10 cellular contexts compared by ENCODE assay signal in the genomic region with DNA sequence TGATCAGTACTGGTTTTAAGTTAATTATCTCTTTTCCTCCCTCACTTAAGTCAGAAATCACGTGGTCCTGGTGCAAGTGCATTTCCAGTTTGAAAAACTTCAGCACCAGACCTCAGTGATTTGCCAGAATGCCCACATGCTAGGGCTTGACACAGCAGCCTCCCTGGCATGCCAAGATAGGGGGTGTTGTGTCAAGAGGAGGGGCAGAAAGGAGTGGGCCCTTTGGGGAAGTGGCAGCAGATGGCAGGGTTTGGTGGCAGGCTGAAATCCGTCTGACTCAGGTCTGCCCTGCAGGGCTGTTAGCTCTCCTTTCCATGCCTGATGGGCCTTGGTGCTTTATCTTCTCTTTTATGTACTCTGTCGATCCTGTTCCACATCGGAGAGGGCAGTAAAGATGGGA. TPM values are rescaled to one million over a fixed set of nuclear protein-coding genes. Genes with fewer than 3 reads are reported as not detected.
DNase-seq lines count a peak whose midpoint lies in the region; ATAC-seq, FAIRE-seq and TF ChIP-seq lines count a peak whose summit lies in the region.
"Had no signal": no experiment of that assay in that cellular context is flagged by ENCODE, and none has a peak within 500 bp of the region (broad histone marks: within the 10 kb centered on the region; RNA-seq: fewer than 3 reads in every experiment).

No MANE protein-coding gene starts in this region.

- FAIRE-seq in GM12891 (lab: Jason Lieb, UNC): peak; percentile 82

- H3K4me1 ChIP-seq in osteoblast (ENCODE audit: insufficient read depth, low read length) (peaks cover 9% of the 10 kb centered on the region), uterus (no peaks in the 10 kb centered on the region)

- no peaks in the 10 kb centered on the region for H3K9me3 ChIP-seq in osteoblast (ENCODE audit: low read depth, low read length)
- H3K9me3 ChIP-seq in uterus: no peaks in the 10 kb centered on the region
- H3K9me3 ChIP-seq: tibial nerve had no signal

- intact Hi-C loops in uterus (cut with DNase I; ENCODE audit: low total_unique reads): no loop called here

- H3K79me2 ChIP-seq in osteoblast (ENCODE audit: insufficient read depth, low read length): peaks cover 65% of the 10 kb centered on the region

- no peaks in the 10 kb centered on the region for H3K9me3 Mint-ChIP-seq in activated naive CD8-positive, alpha-beta T cell treated with anti-CD3 and anti-CD28 coated beads, Interleukin-2, amount 50 U/mL, for 24 hours

- peaks cover 35% of the 10 kb centered on the region for H4K20me1 ChIP-seq in osteoblast (ENCODE audit: insufficient read depth, low read length)

- peaks cover 5% of the 10 kb centered on the region for H3K36me3 Mint-ChIP-seq in activated naive CD8-positive, alpha-beta T cell treated with anti-CD3 and anti-CD28 coated beads, Interleukin-2, amount 50 U/mL, for 24 hours (ENCODE audit: low read depth)

- H3K27me3 Mint-ChIP-seq in activated naive CD8-positive, alpha-beta T cell treated with anti-CD3 and anti-CD28 coated beads, Interleukin-2, amount 50 U/mL, for 24 hours: no peaks in the 10 kb centered on the region

- no peak overlapping the region for H2AFZ ChIP-seq in osteoblast (ENCODE audit: low read length)

- ATAC-seq in activated naive CD8-positive, alpha-beta T cell treated with anti-CD3 and anti-CD28 coated beads, Interleukin-2, amount 50 U/mL, for 24 hours: no peak
- ATAC-seq in GM21528 (IDR thresholded peaks at IDR 0.05; ENCODE audit: low FRiP score, unreplicated experiment) (no peak), HG03571 (IDR thresholded peaks at IDR 0.05; ENCODE audit: unreplicated experiment) (no peak)

- no peak overlapping the region for H3K4me2 ChIP-seq in osteoblast (ENCODE audit: insufficient read depth, low read length)

- H3K36me3 ChIP-seq in osteoblast (ENCODE audit: insufficient read depth, low read length) (no peaks in the 10 kb centered on the region), uterus (no peaks in the 10 kb centered on the region)
- H3K36me3 ChIP-seq: tibial nerve had no signal

- peak overlapping the region; percentile 60 for H3K27ac Mint-ChIP-seq in activated naive CD8-positive, alpha-beta T cell treated with anti-CD3 and anti-CD28 coated beads, Interleukin-2, amount 50 U/mL, for 24 hours

- peak overlapping the region; percentile 17 for H3K27ac ChIP-seq in osteoblast (ENCODE audit: low read depth, low read length)
- no peak overlapping the region for H3K27ac ChIP-seq in uterus
- H3K27ac ChIP-seq: tibial nerve had no signal

- TF ChIP-seq CTCF in osteoblast (IDR thresholded peaks at IDR 0.05; ENCODE audit: extremely low read depth, low read depth, low read length) (no peak), uterus (IDR thresholded peaks at IDR 0.05) (no peak)

- H3K27me3 ChIP-seq in osteoblast (ENCODE audit: insufficient read depth, low read length) (no peaks in the 10 kb centered on the region), uterus (no peaks in the 10 kb centered on the region)
- H3K27me3 ChIP-seq: tibial nerve had no signal

- no peak for TF ChIP-seq POLR2A in GM12891 (IDR thresholded peaks at IDR 0.05; ENCODE audit: low read depth, low read length)
- TF ChIP-seq POLR2A in uterus (IDR thresholded peaks at IDR 0.05): no peak

- H3K4me3 ChIP-seq in osteoblast (ENCODE audit: insufficient read depth, low read length): no peak overlapping the region
- H3K4me3 ChIP-seq in uterus: no peak overlapping the region
- H3K4me3 ChIP-seq: tibial nerve had no signal

- H3K4me1 Mint-ChIP-seq in activated naive CD8-positive, alpha-beta T cell treated with anti-CD3 and anti-CD28 coated beads, Interleukin-2, amount 50 U/mL, for 24 hours: peaks cover 72% of the 10 kb centered on the region

- H3K4me3 Mint-ChIP-seq in activated naive CD8-positive, alpha-beta T cell treated with anti-CD3 and anti-CD28 coated beads, Interleukin-2, amount 50 U/mL, for 24 hours: no peak overlapping the region

- DNase-seq in GM12891 (ENCODE audit: insufficient read length, low spot score): no peak
- peak; percentile 52 for DNase-seq in NAMALWA (ENCODE audit: low spot score)
- no peak for DNase-seq in activated naive CD8-positive, alpha-beta T cell treated with anti-CD3 and anti-CD28 coated beads, Interleukin-2, amount 50 U/mL, for 24 hours
- no peak for DNase-seq in osteoblast (ENCODE audit: insufficient read length, low spot score, missing footprints)
- DNase-seq in uterus: no peak
- no peak for DNase-seq in AG08396 (ENCODE audit: low spot score)
- DNase-seq: stimulated activated CD4-positive, alpha-beta T cell treated with anti-CD3 and anti-CD28 coated beads, Interleukin-1b, Interleukin-23, amount 100 ng/mL, for 48 hours had no signal

TF ChIP-seq in GM12891, 5 proteins besides CTCF, POLR2A, EP300 and RAD21:
- TF ChIP-seq POLR2AphosphoS5 (IDR thresholded peaks at IDR 0.05; ENCODE audit: low read depth, low read length): no peak
- peak; percentile 29 for TF ChIP-seq SPI1 (IDR thresholded peaks at IDR 0.05; ENCODE audit: low read depth, low read length)
TF ChIP-seq in GM12891: peak in this region for 1.

RNA-seq across cellular contexts. Expression of gene PXK, which starts 23.4 kb away (rescaled TPM):
- polyA plus RNA-seq in GM12891 (2012; ENCODE audit: low read depth, missing spikeins): 9.5 TPM
- 77.4 and 87.8 TPM in 2 replicates for total RNA-seq in osteoblast
- 10 to 100 TPM; 15.1 to 50.5 (median 41.1) TPM for total RNA-seq in uterus

RNA-seq across cellular contexts. Expression of gene HTD2, which starts 49.7 kb away (rescaled TPM):
- 2.8 TPM for polyA plus RNA-seq in GM12891 (2012; ENCODE audit: low read depth, missing spikeins)
- total RNA-seq in osteoblast: 6.2 TPM in 2 replicates
- total RNA-seq in uterus: 10 to 100 TPM in 2 of 4 donors, 1 to 10 TPM in 2; 1.2 to 39.6 (median 7.8) TPM

RNA-seq across cellular contexts. Expression of gene RPP14, which starts 50.0 kb away (rescaled TPM):
- polyA plus RNA-seq in GM12891 (2012; ENCODE audit: low read depth, missing spikeins): 5.9 TPM
- total RNA-seq in osteoblast (13.0 and 13.4 TPM in 2 replicates), uterus (10 to 100 TPM in 2 of 4 donors, 1 to 10 TPM in 2; 1.5 to 26.7 (median 9.7) TPM)
